ENCODE assay signal across 15 cellular contexts in the genomic region with DNA sequence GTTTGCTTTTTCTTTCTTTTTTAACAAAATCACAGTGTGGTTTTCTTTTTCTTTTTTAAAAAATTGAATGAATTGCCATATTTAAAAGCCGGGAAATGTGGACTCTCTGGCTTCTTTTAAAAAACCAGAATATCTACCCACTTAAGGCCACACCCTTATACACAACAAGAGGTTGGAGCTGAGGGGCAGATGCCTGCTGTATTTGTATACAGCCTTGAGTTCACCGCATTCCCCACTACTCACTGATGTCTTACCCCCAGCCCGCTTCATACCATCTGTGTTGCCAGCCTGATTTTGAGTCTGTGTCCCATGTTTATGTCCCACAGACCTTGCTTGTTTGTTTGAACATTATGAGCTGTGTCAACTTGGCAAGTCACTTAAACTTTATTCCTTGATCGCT. TPM values are rescaled to one million over a fixed set of nuclear protein-coding genes. Genes with fewer than 3 reads are reported as not detected.
DNase-seq lines count a peak whose midpoint lies in the region; ATAC-seq and TF ChIP-seq lines count a peak whose summit lies in the region.
"Had no signal": no experiment of that assay in that cellular context is flagged by ENCODE, and none has a peak within 500 bp of the region (broad histone marks: within the 10 kb centered on the region; RNA-seq: fewer than 3 reads in every experiment).

No MANE protein-coding gene starts in this region.

- H3F3A ChIP-seq in PC-9 (ENCODE audit: insufficient read depth, low read depth), result peaks cover 13% of the 10 kb centered on the region

- TF ChIP-seq CTCF in A673 (conservative IDR thresholded peaks at IDR 0.05; ENCODE audit: low read depth, low read length) (no peak), PC-9 (conservative IDR thresholded peaks at IDR 0.05) (no peak), gastrocnemius medialis (IDR thresholded peaks at IDR 0.05 in 4 of 5, conservative IDR thresholded peaks at IDR 0.05 in 1 of 5) (no peak), progenitor cell of endocrine pancreas (IDR thresholded peaks at IDR 0.05; ENCODE audit: unreplicated experiment) (no peak)

- H4K20me1 ChIP-seq in PC-9 (ENCODE audit: insufficient read depth), result peaks cover 20% of the 10 kb centered on the region

- H3K36me3 ChIP-seq in A673 (ENCODE audit: insufficient read depth, low read length, poor library complexity, severe bottlenecking) (peaks cover 6% of the 10 kb centered on the region), PC-9 (ENCODE audit: low read depth) (peaks cover 95% of the 10 kb centered on the region), gastrocnemius medialis (peaks cover 0 to 39% of the 10 kb centered on the region in 2 donors)

- POLR2A ChIA-PET in A673 (lab: Charles Lee; ENCODE audit: low non-redundant PET), result no interaction called here
- POLR2A ChIA-PET in PC-9 (lab: Charles Lee; ENCODE audit: unreplicated experiment), result interaction anchor here (0.5 to 1.6 kb wide), 6 partner anchors 11 to 158 kb away, joined by 3 to 21 read pairs (median 4); no protein-coding TSS in a partner anchor

- H3K4me1 ChIP-seq in A673 (ENCODE audit: insufficient read depth, low read length, poor library complexity, severe bottlenecking) (peaks cover 5% of the 10 kb centered on the region), PC-9 (replicated peaks; ENCODE audit: insufficient read depth) (peaks cover 29% of the 10 kb centered on the region), gastrocnemius medialis (peaks cover 69 to 83% of the 10 kb centered on the region in 2 donors)

- BruUV-seq in A673 (replicated peaks; lab: Mats Ljungman, UMichigan) (no TSS peak), PC-9 (replicated peaks; lab: Mats Ljungman, UMichigan) (TSS peak; percentile 89)

- no peaks in the 10 kb centered on the region for H3K27me3 ChIP-seq in A673 (replicated peaks; ENCODE audit: insufficient read depth, low read depth, low read length, poor library complexity)
- H3K27me3 ChIP-seq in PC-9 (ENCODE audit: insufficient read depth, low read depth), result no peaks in the 10 kb centered on the region
- no peaks in the 10 kb centered on the region for H3K27me3 ChIP-seq in gastrocnemius medialis

- ATAC-seq in gastrocnemius medialis (no peak), HG03378 (IDR thresholded peaks at IDR 0.05; ENCODE audit: unreplicated experiment) (no peak), GM19395 (IDR thresholded peaks at IDR 0.05; ENCODE audit: unreplicated experiment) (no peak)
- ATAC-seq: CD8-positive, alpha-beta T cell had no signal

- no peak for TF ChIP-seq POLR2A in gastrocnemius medialis (IDR thresholded peaks at IDR 0.05)

- H3K4me2 ChIP-seq in PC-9, result peak overlapping the region; percentile 5; the same call in 1 of the 2 replicates

- CTCF ChIA-PET in A673 (lab: Charles Lee), result no interaction called here
- CTCF ChIA-PET in PC-9 (lab: Charles Lee), result interaction anchor here (0.5 to 3.8 kb wide), 10 partner anchors 8 to 680 kb away, joined by 3 to 25 read pairs (median 10); partner anchors contain the start of gene JDP2

- peaks cover 66% of the 10 kb centered on the region for H3K79me2 ChIP-seq in PC-9 (ENCODE audit: low read depth)

- H3K9me2 ChIP-seq in PC-9 (ENCODE audit: insufficient read depth), result no peaks in the 10 kb centered on the region

- H3K4me1 Mint-ChIP-seq in progenitor cell of endocrine pancreas (ENCODE audit: low read depth), result peaks cover 13% of the 10 kb centered on the region

- in situ Hi-C loops in gastrocnemius medialis (cut with MboI; ENCODE audit: low sequenced_read_pairs in 4 of 4), result no loop called here

- H3K27ac ChIP-seq in A673 (ENCODE audit: low read depth, low read length, poor library complexity, severe bottlenecking) (peak overlapping the region; percentile 37), PC-9 (peak overlapping the region; percentile 39), gastrocnemius medialis (peak overlapping the region; percentile 78 to 93 (median 84))

- H3K4me3 ChIP-seq in A673 (ENCODE audit: low read depth, low read length, poor library complexity, severe bottlenecking), result no peak overlapping the region
- no peak overlapping the region for H3K4me3 ChIP-seq in PC-9
- H3K4me3 ChIP-seq in gastrocnemius medialis, result no peak overlapping the region

- H3K27ac Mint-ChIP-seq in progenitor cell of endocrine pancreas, result no peak overlapping the region
- H3K27ac Mint-ChIP-seq: CD8-positive, alpha-beta T cell had no signal

- H3K9me3 Mint-ChIP-seq in progenitor cell of endocrine pancreas (ENCODE audit: low read depth), result no peaks in the 10 kb centered on the region
- H3K9me3 Mint-ChIP-seq: CD8-positive, alpha-beta T cell had no signal

- intact Hi-C loops in A673 (cut with micrococcal nuclease; ENCODE audit: unreplicated experiment) (no loop called here), PC-9 (cut with micrococcal nuclease; ENCODE audit: unreplicated experiment) (loop anchor here (1.0 to 2.0 kb wide), 4 partner anchors 11 to 42 kb away; partner anchors contain the start of gene JDP2), gastrocnemius medialis (cut with DNase I; ENCODE audit: low total_unique reads) (no loop called here)

- H2AFZ ChIP-seq in PC-9, result no peak overlapping the region

- H3K27me3 Mint-ChIP-seq in progenitor cell of endocrine pancreas, result no peaks in the 10 kb centered on the region

- H3K36me3 Mint-ChIP-seq in progenitor cell of endocrine pancreas (ENCODE audit: insufficient read depth), result peaks cover 13% of the 10 kb centered on the region
- H3K36me3 Mint-ChIP-seq: CD8-positive, alpha-beta T cell had no signal

- DNase-seq in A673 (ENCODE audit: low spot score) (no peak), PC-9 (peak in 1 of 2 experiments; percentile 40), islet precursor cell (peak; percentile 23), gastrocnemius medialis (no peak), NCI-H146 (lab: John Stamatoyannopoulos, UW) (no peak), progenitor cell of endocrine pancreas (ENCODE audit: low spot score, unreplicated experiment) (no peak)
- DNase-seq: activated effector memory CD4-positive, alpha-beta T cell treated with anti-CD3 and anti-CD28 coated beads, Interleukin-2, amount 50 U/mL, for 16 hours; CD8-positive, alpha-beta T cell; cortex of kidney; head of caudate nucleus; kidney; NCI-H748 treated with DMSO at 0.1 percent for 48 hours; stimulated activated CD8-positive, alpha-beta memory T cell treated with anti-CD3 and anti-CD28 coated beads, Interleukin-4, amount 100 ng/mL, for 48 hours had no signal

- H3K4me3 Mint-ChIP-seq in progenitor cell of endocrine pancreas (ENCODE audit: low read depth), result no peak overlapping the region
- H3K4me3 Mint-ChIP-seq: CD8-positive, alpha-beta T cell had no signal

- H3K9me3 ChIP-seq in A673 (ENCODE audit: low read depth, low read length, poor library complexity, severe bottlenecking) (no peaks in the 10 kb centered on the region), PC-9 (ENCODE audit: insufficient read depth, low read depth) (no peaks in the 10 kb centered on the region), gastrocnemius medialis (no peaks in the 10 kb centered on the region)

RNA-seq across cellular contexts. Expression of gene JDP2, which starts 14.3 kb away (rescaled TPM):
- total RNA-seq in A673 (2021), result 5.9 and 10.7 TPM in 2 replicates
- 186 and 300 TPM in 2 replicates for total RNA-seq in PC-9 (2021)
- 10 to 100 TPM; 17.3 to 80.2 (median 31.7) TPM for total RNA-seq in gastrocnemius medialis
- 13.1 and 16.7 TPM in 2 replicates for total RNA-seq in progenitor cell of endocrine pancreas
- total RNA-seq: CD8-positive, alpha-beta T cell had no signal
